8 cellular contexts compared by ENCODE assay signal in genomic region chr9:129320575-129321311, GRCh38.
A peak's percentile ranks its signal among the peaks of the same experiment; 100 is the strongest.
DNase-seq lines count a peak whose midpoint lies in the region; ATAC-seq, FAIRE-seq and TF ChIP-seq lines count a peak whose summit lies in the region.

No MANE protein-coding gene starts in this region.

- H3K4me1 ChIP-seq in PC-3 (ENCODE audit: insufficient read depth, low read length) (peaks cover 5% of the 10 kb centered on the region), thyroid gland (peaks cover 26 to 62% of the 10 kb centered on the region in 2 donors)

- H3K4me3 Mint-ChIP-seq in activated naive CD4-positive, alpha-beta T cell treated with anti-CD3 and anti-CD28 coated beads, Interleukin-2, amount 10 ng/mL, durations not matched to agents 7 days and 5 days, result peak overlapping the region; percentile 63
- peak overlapping the region; percentile 74 to 94 (median 89) for H3K4me3 Mint-ChIP-seq in naive thymus-derived CD8-positive, alpha-beta T cell

- DNase-seq in PC-3 (peak; percentile 61), foreskin melanocyte (peak; percentile 64), thyroid gland (peak; percentile 74 to 77), D341Med (ENCODE audit: low spot score) (no peak)
- peak; percentile 76 for DNase-seq in activated naive CD4-positive, alpha-beta T cell treated with anti-CD3 and anti-CD28 coated beads, Interleukin-2, amount 10 ng/mL, durations not matched to agents 7 days and 5 days
- peak in 9 of 10 donors; percentile 47 to 79 (median 67) for DNase-seq in naive thymus-derived CD8-positive, alpha-beta T cell

- H3K27ac ChIP-seq in PC-3 (ENCODE audit: low read length), result no peak overlapping the region
- H3K27ac ChIP-seq in thyroid gland, result peak overlapping the region; percentile 84 to 93 (median 88)

- H3K36me3 ChIP-seq in PC-3 (ENCODE audit: low read depth, low read length), result no peaks in the 10 kb centered on the region
- H3K36me3 ChIP-seq in thyroid gland, result no peaks in the 10 kb centered on the region

- peak overlapping the region; percentile 95 for H2AFZ ChIP-seq in PC-3 (ENCODE audit: low read length)

- no peaks in the 10 kb centered on the region for H3K9me2 ChIP-seq in PC-3 (replicated peaks; ENCODE audit: low read length)

- peak overlapping the region; percentile 61 for H3K4me3 ChIP-seq in PC-3 (ENCODE audit: low read length)
- peak overlapping the region in 1 of 3 donors; percentile 34 for H3K4me3 ChIP-seq in thyroid gland (replicated peaks in 1 of 3)

- H3K9ac ChIP-seq in PC-3 (ENCODE audit: low read length), result 0 out of 2 replicates have a peak overlapping the region, but pooled peaks have one; percentile 20

- POLR2A ChIA-PET in PC-3 (lab: Charles Lee; ENCODE audit: unreplicated experiment), result no interaction called here
- POLR2A ChIA-PET in naive thymus-derived CD8-positive, alpha-beta T cell (lab: Charles Lee), result interaction anchor here (0.6 to 4.0 kb wide), 20 partner anchors 10 to 323 kb away, joined by 3 to 47 read pairs (median 6); partner anchors contain the start of genes IER5L and NTMT1

- H3K79me2 ChIP-seq in PC-3 (ENCODE audit: low read length), result no peaks in the 10 kb centered on the region

- H3K36me3 Mint-ChIP-seq in activated naive CD4-positive, alpha-beta T cell treated with anti-CD3 and anti-CD28 coated beads, Interleukin-2, amount 10 ng/mL, durations not matched to agents 7 days and 5 days, result no peaks in the 10 kb centered on the region
- H3K36me3 Mint-ChIP-seq in naive thymus-derived CD8-positive, alpha-beta T cell, result no peaks in the 10 kb centered on the region

- peaks cover 60% of the 10 kb centered on the region for H3K27me3 Mint-ChIP-seq in activated naive CD4-positive, alpha-beta T cell treated with anti-CD3 and anti-CD28 coated beads, Interleukin-2, amount 10 ng/mL, durations not matched to agents 7 days and 5 days
- H3K27me3 Mint-ChIP-seq in naive thymus-derived CD8-positive, alpha-beta T cell, result peaks cover 0 to 3% (median 0%) of the 10 kb centered on the region in 5 donors

- no peaks in the 10 kb centered on the region for H4K20me1 ChIP-seq in PC-3 (ENCODE audit: low read length)

- H3K9me3 ChIP-seq in PC-3 (ENCODE audit: low read length) (no peaks in the 10 kb centered on the region), thyroid gland (no peaks in the 10 kb centered on the region)

- CTCF ChIA-PET in PC-3 (lab: Charles Lee), result interaction anchor here (0.6 kb wide), 1 partner anchor 140 kb away, joined by 10 read pairs; no protein-coding TSS in a partner anchor
- CTCF ChIA-PET in activated naive CD4-positive, alpha-beta T cell treated with anti-CD3 and anti-CD28 coated beads, Interleukin-2, amount 10 ng/mL, durations not matched to agents 7 days and 5 days (lab: Charles Lee), result interaction anchor here (0.7 to 1.8 kb wide), 9 partner anchors 15 to 304 kb away, joined by 3 to 8 read pairs (median 4); no protein-coding TSS in a partner anchor

- intact Hi-C loops in PC-3 (cut with micrococcal nuclease), result no loop called here
- intact Hi-C loops in thyroid gland (cut with DNase I), result loop anchor here (5.0 to 10.0 kb wide), 2 partner anchors 136 to 292 kb away; no protein-coding TSS in a partner anchor

- FAIRE-seq in G401.6 (lab: Jason Lieb, UNC), result peak; percentile 98

- peak; percentile 72 for ATAC-seq in HG03460 (IDR thresholded peaks at IDR 0.05; ENCODE audit: unreplicated experiment)
- peak; percentile 86 for ATAC-seq in PC-3
- ATAC-seq in naive thymus-derived CD8-positive, alpha-beta T cell, result peak; percentile 93 to 97

- H3K27me3 ChIP-seq in PC-3 (ENCODE audit: low read length) (no peaks in the 10 kb centered on the region), thyroid gland (no peaks in the 10 kb centered on the region)

- H3K4me2 ChIP-seq in PC-3 (ENCODE audit: low read length), result peak overlapping the region; percentile 88

- peaks cover 18% of the 10 kb centered on the region for H3K4me1 Mint-ChIP-seq in activated naive CD4-positive, alpha-beta T cell treated with anti-CD3 and anti-CD28 coated beads, Interleukin-2, amount 10 ng/mL, durations not matched to agents 7 days and 5 days
- H3K4me1 Mint-ChIP-seq in naive thymus-derived CD8-positive, alpha-beta T cell, result peaks cover 10 to 26% (median 17%) of the 10 kb centered on the region in 4 donors

- WGBS in thyroid gland, 2 donors, result 5 to 27% methylated on average over 29 to 41 of the region's 49 CpGs

- no peaks in the 10 kb centered on the region for H3F3A ChIP-seq in PC-3 (ENCODE audit: low read length, unreplicated experiment)

- H3K9me3 Mint-ChIP-seq in activated naive CD4-positive, alpha-beta T cell treated with anti-CD3 and anti-CD28 coated beads, Interleukin-2, amount 10 ng/mL, durations not matched to agents 7 days and 5 days, result no peaks in the 10 kb centered on the region
- H3K9me3 Mint-ChIP-seq in naive thymus-derived CD8-positive, alpha-beta T cell, result no peaks in the 10 kb centered on the region

- TF ChIP-seq CTCF in PC-3 (conservative IDR thresholded peaks at IDR 0.05; ENCODE audit: low read depth, low read length) (peak; percentile 18; the same call in 1 of the 2 replicates), thyroid gland (IDR thresholded peaks at IDR 0.05) (peak in 4 of 6 experiments; percentile 32 to 39 (median 35))

- BruUV-seq in PC-3 (replicated peaks; lab: Mats Ljungman, UMichigan), result no TSS peak

- peak; percentile 25 to 67 for TF ChIP-seq POLR2A in thyroid gland (IDR thresholded peaks at IDR 0.05)

- peak overlapping the region; percentile 57 for H3K27ac Mint-ChIP-seq in activated naive CD4-positive, alpha-beta T cell treated with anti-CD3 and anti-CD28 coated beads, Interleukin-2, amount 10 ng/mL, durations not matched to agents 7 days and 5 days
- H3K27ac Mint-ChIP-seq in naive thymus-derived CD8-positive, alpha-beta T cell, result peak overlapping the region; percentile 59 to 96 (median 90)
